Comparison of ENCODE assay signal across 23 cellular contexts in the genomic region with DNA sequence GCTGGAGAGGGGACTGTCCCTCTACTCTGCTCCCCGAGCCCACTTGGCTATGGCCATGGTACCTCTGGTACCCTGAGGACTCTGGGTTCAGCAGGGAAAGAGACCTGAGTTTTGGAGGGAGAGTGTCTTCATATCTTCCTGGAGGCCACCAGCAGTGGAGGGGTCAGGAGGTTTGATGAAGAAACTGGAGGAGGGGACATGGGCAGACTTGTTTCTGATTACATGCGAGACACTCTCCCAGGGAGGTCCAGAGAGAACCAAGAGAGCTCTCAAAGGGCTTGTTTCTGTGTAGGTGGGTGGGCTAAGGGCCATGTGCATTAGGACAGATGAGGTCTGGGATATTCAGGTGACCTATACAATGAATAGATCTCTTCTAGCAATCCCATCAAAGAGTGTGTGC.
A peak's percentile ranks its signal among the peaks of the same experiment; 100 is the strongest.
DNase-seq lines count a peak whose midpoint lies in the region; ATAC-seq and TF ChIP-seq lines count a peak whose summit lies in the region.
"Had no signal": no experiment of that assay in that cellular context is flagged by ENCODE, and none has a peak within 500 bp of the region (broad histone marks: within the 10 kb centered on the region; RNA-seq: fewer than 3 reads in every experiment).

No MANE protein-coding gene starts in this region.

- H3K9me3 Mint-ChIP-seq in osteocyte (ENCODE audit: unreplicated experiment), result no peaks in the 10 kb centered on the region

- H3K27me3 ChIP-seq in MM.1S (replicated peaks; ENCODE audit: insufficient read depth, low read length) (peaks cover 34% of the 10 kb centered on the region), hepatocyte (no peaks in the 10 kb centered on the region)
- H3K27me3 ChIP-seq: MG63, SJSA1, tibial nerve had no signal

- 73% methylated on average over 2 of the region's 2 CpGs for WGBS in hepatocyte (ENCODE audit: low lambda C conversion rate, missing lambda C conversion rate)

- H3K36me3 Mint-ChIP-seq in osteocyte (ENCODE audit: unreplicated experiment), result no peaks in the 10 kb centered on the region
- H3K36me3 Mint-ChIP-seq: brain, T-cell had no signal

- no peaks in the 10 kb centered on the region for H3K36me3 ChIP-seq in MM.1S (replicated peaks; ENCODE audit: insufficient read depth, low read length)
- H3K36me3 ChIP-seq in hepatocyte (replicated peaks; ENCODE audit: insufficient read depth, low read depth), result no peaks in the 10 kb centered on the region
- H3K36me3 ChIP-seq: lower lobe of right lung, MG63, SJSA1, tibial nerve had no signal

- intact Hi-C loops in left cardiac atrium (cut with DNase I), result no loop called here

- no peaks in the 10 kb centered on the region for H3K79me2 ChIP-seq in MM.1S (ENCODE audit: low read length)
- no peaks in the 10 kb centered on the region for H3K79me2 ChIP-seq in hepatocyte

- H3K9me3 ChIP-seq in MM.1S (replicated peaks; ENCODE audit: insufficient read depth, low read length) (no peaks in the 10 kb centered on the region), hepatocyte (ENCODE audit: low read depth) (no peaks in the 10 kb centered on the region)
- H3K9me3 ChIP-seq: lower lobe of right lung, MG63, SJSA1, tibial nerve had no signal

- peaks cover 3% of the 10 kb centered on the region for H3K27me3 Mint-ChIP-seq in osteocyte (ENCODE audit: unreplicated experiment)
- H3K27me3 Mint-ChIP-seq: naive thymus-derived CD8-positive, alpha-beta T cell had no signal

- DNase-seq in MM.1S, result no peak
- DNase-seq in osteocyte (ENCODE audit: extremely low spot score, unreplicated experiment), result peak; percentile 57
- no peak for DNase-seq in hepatocyte (ENCODE audit: low spot score)
- no peak for DNase-seq in stimulated activated CD4-positive, alpha-beta T cell treated with anti-CD3 and anti-CD28 coated beads, Interleukin-12 subunit alpha, Interleukin-12 subunit beta, amount 100 ng/mL, for 4 hours
- DNase-seq in left cardiac atrium, result no peak
- DNase-seq: activated CD4-positive, alpha-beta T cell treated with anti-CD3 and anti-CD28 coated beads, Interleukin-2, amount 50 U/mL, for 4 hours; activated naive CD4-positive, alpha-beta T cell treated with Interleukin-2 at 50 U/mL for 16 hours; Calu3; DMS79 treated with DMSO at 0.1 percent for 48 hours; glutamatergic neuron; H7; lower lobe of right lung; MG63; naive thymus-derived CD8-positive, alpha-beta T cell; NCI-H226; occipital lobe; T-cell had no signal

- H3K27ac ChIP-seq in MM.1S (ENCODE audit: low read length), result peak overlapping the region; percentile 29; the same call in 1 of the 2 replicates
- no peak overlapping the region for H3K27ac ChIP-seq in hepatocyte
- H3K27ac ChIP-seq: lower lobe of right lung, SJSA1, tibial nerve had no signal

- H3K4me2 ChIP-seq in MM.1S (ENCODE audit: low read depth, low read length) (peak overlapping the region; percentile 62), hepatocyte (no peak overlapping the region)

- TF ChIP-seq CTCF in MM.1S (IDR thresholded peaks at IDR 0.05; ENCODE audit: low read length) (no peak), osteocyte (IDR thresholded peaks at IDR 0.05) (no peak), hepatocyte (IDR thresholded peaks at IDR 0.05; ENCODE audit: poor library complexity) (no peak)

- H3K4me1 ChIP-seq in MM.1S (ENCODE audit: low read length) (peaks cover 28% of the 10 kb centered on the region), hepatocyte (ENCODE audit: insufficient read depth) (peaks cover 7% of the 10 kb centered on the region)
- H3K4me1 ChIP-seq: lower lobe of right lung, tibial nerve had no signal

- H3K27ac Mint-ChIP-seq in osteocyte (ENCODE audit: unreplicated experiment), result no peak overlapping the region
- H3K27ac Mint-ChIP-seq: brain had no signal

- H2AFZ ChIP-seq in MM.1S (ENCODE audit: low read length), result no peak overlapping the region
- no peak overlapping the region for H2AFZ ChIP-seq in hepatocyte

- no peaks in the 10 kb centered on the region for H3K4me1 Mint-ChIP-seq in osteocyte (ENCODE audit: unreplicated experiment)
- H3K4me1 Mint-ChIP-seq: brain had no signal

- H3K9me2 ChIP-seq in MM.1S (replicated peaks; ENCODE audit: insufficient read depth, low read length) (no peaks in the 10 kb centered on the region), hepatocyte (replicated peaks; ENCODE audit: insufficient read depth) (no peaks in the 10 kb centered on the region)

- H3K4me3 Mint-ChIP-seq in osteocyte (ENCODE audit: unreplicated experiment), result no peak overlapping the region
- H3K4me3 Mint-ChIP-seq: brain, T-cell had no signal

- H4K20me1 ChIP-seq in MM.1S (ENCODE audit: insufficient read depth, low read length) (no peaks in the 10 kb centered on the region), hepatocyte (ENCODE audit: insufficient read depth, poor library complexity, severe bottlenecking) (no peaks in the 10 kb centered on the region)

- no peak overlapping the region for H3K9ac ChIP-seq in MM.1S (ENCODE audit: low read length)

- no peak overlapping the region for H3K4me3 ChIP-seq in MM.1S (ENCODE audit: low read length)
- H3K4me3 ChIP-seq in hepatocyte, result no peak overlapping the region
- H3K4me3 ChIP-seq: K562, lower lobe of right lung, MG63, SJSA1, tibial nerve had no signal

- peaks cover 24% of the 10 kb centered on the region for H3F3A ChIP-seq in MM.1S (ENCODE audit: insufficient read depth, low read length)

- ATAC-seq in GM18907 (IDR thresholded peaks at IDR 0.05; ENCODE audit: unreplicated experiment) (peak; percentile 12), HG02981 (IDR thresholded peaks at IDR 0.05; ENCODE audit: unreplicated experiment) (peak; percentile 6), left cardiac atrium (no peak)
- ATAC-seq: K562; lower lobe of right lung; naive thymus-derived CD8-positive, alpha-beta T cell; T-cell had no signal

Comparison
In these comparisons a context has a peak if more than half of its experiments do, and no peak if none do; other contexts are left out.
1. ATAC-seq: peak in GM18907 (single experiment) and HG02981 (single experiment); none in left cardiac atrium (0 of 2).